16 cellular contexts compared by ENCODE assay signal in the genomic region with DNA sequence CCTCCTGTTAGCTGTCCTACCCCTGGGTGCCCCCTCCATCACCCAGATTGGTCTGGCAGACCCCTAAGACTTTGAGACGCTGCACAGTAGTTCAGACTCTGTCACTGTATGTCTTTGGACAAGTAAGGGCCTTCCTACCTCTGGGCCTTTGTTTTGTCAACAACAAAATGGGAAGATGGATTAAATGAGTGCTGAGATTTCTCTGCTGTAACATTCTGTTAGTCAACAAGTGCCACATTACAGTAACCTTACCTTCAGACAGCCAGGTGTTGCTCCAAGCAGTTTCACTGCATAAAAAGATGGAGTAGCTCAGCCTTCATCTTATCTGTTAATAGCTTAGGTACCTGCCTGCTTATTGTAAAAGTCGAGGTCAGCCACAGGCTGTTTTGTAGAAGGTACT. TPM values are rescaled to one million over a fixed set of nuclear protein-coding genes. Genes with fewer than 3 reads are reported as not detected.
DNase-seq lines count a peak whose midpoint lies in the region; ATAC-seq, FAIRE-seq and TF ChIP-seq lines count a peak whose summit lies in the region.
"Had no signal": no experiment of that assay in that cellular context is flagged by ENCODE, and none has a peak within 500 bp of the region (broad histone marks: within the 10 kb centered on the region; RNA-seq: fewer than 3 reads in every experiment).

No MANE protein-coding gene starts in this region.

- in situ Hi-C loops in HepG2 (cut with HindIII; ENCODE audit: extremely low pct_ligation_motif_present, low pct_unique_long_range_greater_than_20kb), result no loop called here

- no peak overlapping the region for H3K4me3 Mint-ChIP-seq in nephron progenitor cell
- H3K4me3 Mint-ChIP-seq: T-helper 2 cell treated with Interferon-gamma antibody and Interleukin-4, amounts not matched to agents 5 μg/mL and 100 μg/mL, for 36 hours had no signal

- CTCF ChIA-PET in HepG2 (lab: Yijun Ruan, JAX; ENCODE audit: low intra/inter-chr PET ratio, low total read pairs), result no interaction called here
- CTCF ChIA-PET in A673 (lab: Charles Lee), result interaction anchor here (0.5 kb wide), 1 partner anchor 35 kb away, joined by 3 read pairs; no protein-coding TSS in a partner anchor

- H3K9me3 Mint-ChIP-seq in nephron progenitor cell, result no peaks in the 10 kb centered on the region
- H3K9me3 Mint-ChIP-seq: T-helper 2 cell treated with Interferon-gamma antibody and Interleukin-4, amounts not matched to agents 5 μg/mL and 100 μg/mL, for 36 hours had no signal

- no peak for TF ChIP-seq RAD21 in HepG2 (CRISPR knock-in tag; IDR thresholded peaks at IDR 0.05)

- H3K27ac ChIP-seq in HepG2 (ENCODE audit: extremely low read length, insufficient read depth, low read length) (peak overlapping the region; percentile 5), right lobe of liver (peak overlapping the region in 1 of 3 donors; percentile 77), ascending aorta (peak overlapping the region; percentile 63 to 65), vagina (peak overlapping the region; percentile 61), A673 (ENCODE audit: low read depth, low read length, poor library complexity, severe bottlenecking) (no peak overlapping the region)

- peaks cover 66% of the 10 kb centered on the region for H3K4me1 Mint-ChIP-seq in nephron progenitor cell

- H3K4me3 ChIP-seq in HepG2 (replicated peaks in 1 of 3; ENCODE audit: insufficient read depth in 1 of 3, low read depth in 2 of 3, low read length in 3 of 3), result no peak overlapping the region
- no peak overlapping the region for H3K4me3 ChIP-seq in right lobe of liver
- H3K4me3 ChIP-seq in ascending aorta, result no peak overlapping the region
- H3K4me3 ChIP-seq in vagina, result no peak overlapping the region
- H3K4me3 ChIP-seq in A673 (ENCODE audit: low read depth, low read length, poor library complexity, severe bottlenecking), result no peak overlapping the region

- H3K9me3 ChIP-seq in HepG2 (ENCODE audit: low read length), result no peaks in the 10 kb centered on the region
- no peaks in the 10 kb centered on the region for H3K9me3 ChIP-seq in right lobe of liver
- H3K9me3 ChIP-seq in ascending aorta, result no peaks in the 10 kb centered on the region
- H3K9me3 ChIP-seq in vagina, result no peaks in the 10 kb centered on the region
- no peaks in the 10 kb centered on the region for H3K9me3 ChIP-seq in A673 (ENCODE audit: low read depth, low read length, poor library complexity, severe bottlenecking)

- TF ChIP-seq POLR2A in HepG2 (IDR thresholded peaks at IDR 0.05; ENCODE audit: insufficient read depth in 1 of 2, low read depth in 2 of 2, low read length in 2 of 2) (no peak), right lobe of liver (IDR thresholded peaks at IDR 0.05) (no peak), vagina (IDR thresholded peaks at IDR 0.05) (no peak)

- intact Hi-C loops in HepG2 (cut with micrococcal nuclease; ENCODE audit: unreplicated experiment) (loop anchor here (10.0 kb wide), 1 partner anchor 78 kb away; no protein-coding TSS in a partner anchor), right lobe of liver (cut with DNase I) (no loop called here), ascending aorta (cut with DNase I) (no loop called here), vagina (cut with DNase I) (no loop called here), A673 (cut with micrococcal nuclease; ENCODE audit: unreplicated experiment) (no loop called here)

- BruUV-seq in HepG2 (replicated peaks; lab: Mats Ljungman, UMichigan), result no TSS peak
- BruUV-seq in A673 (replicated peaks; lab: Mats Ljungman, UMichigan), result no TSS peak

- peak overlapping the region; percentile 6 for H3K27ac Mint-ChIP-seq in nephron progenitor cell
- H3K27ac Mint-ChIP-seq: T-helper 2 cell treated with Interferon-gamma antibody and Interleukin-4, amounts not matched to agents 5 μg/mL and 100 μg/mL, for 36 hours had no signal

- DNase-seq in HepG2 (ENCODE audit: low spot score), result no peak
- DNase-seq in right lobe of liver, result no peak
- no peak for DNase-seq in ascending aorta (ENCODE audit: low spot score in 2 of 2)
- no peak for DNase-seq in nephron progenitor cell
- no peak for DNase-seq in vagina (ENCODE audit: extremely low spot score in 2 of 2)
- DNase-seq in A673 (ENCODE audit: low spot score), result no peak
- no peak for DNase-seq in NCI-H2107 treated with DMSO at 0.1 percent for 48 hours (lab: John Stamatoyannopoulos, UW; ENCODE audit: unreplicated experiment)
- no peak for DNase-seq in NCI-H1105 treated with DMSO at 0.1 percent for 48 hours (lab: John Stamatoyannopoulos, UW)
- DNase-seq: activated CD4-positive, alpha-beta T cell treated with anti-CD3 and anti-CD28 coated beads for 48 hours; activated T-cell treated with anti-CD3 and anti-CD28 coated beads, Interleukin-2, amount 50 U/mL, for 1 hour; islet precursor cell; midbrain; NCI-H748 treated with DMSO at 0.1 percent for 48 hours had no signal

- H3K4me2 ChIP-seq in HepG2 (ENCODE audit: low read depth, low read length), result peak overlapping the region; percentile 54; the same call in 1 of the 2 replicates

- TF ChIP-seq CTCF in HepG2 (CRISPR knock-in tag; IDR thresholded peaks at IDR 0.05) (no peak), right lobe of liver (IDR thresholded peaks at IDR 0.05) (no peak), ascending aorta (IDR thresholded peaks at IDR 0.05) (no peak), nephron progenitor cell (IDR thresholded peaks at IDR 0.05) (no peak), vagina (IDR thresholded peaks at IDR 0.05) (no peak), A673 (conservative IDR thresholded peaks at IDR 0.05; ENCODE audit: low read depth, low read length) (no peak)

- H3K27me3 Mint-ChIP-seq in nephron progenitor cell (ENCODE audit: low read depth, poor library complexity), result no peaks in the 10 kb centered on the region

- no peak for FAIRE-seq in HepG2 (lab: Jason Lieb, UNC)
- FAIRE-seq: colon, HTR-8/SVneo had no signal

- POLR2A ChIA-PET in HepG2 (lab: Yijun Ruan, JAX), result interaction anchor here (1.3 to 7.1 kb wide), 3 partner anchors 8 to 15 kb away, joined by 5 to 140 read pairs (median 6); a partner anchor contains a TSS
- POLR2A ChIA-PET in A673 (lab: Charles Lee; ENCODE audit: low non-redundant PET), result no interaction called here

- H4K20me1 ChIP-seq in HepG2 (ENCODE audit: insufficient read depth, low read length), result peaks cover 34% of the 10 kb centered on the region

- no peak for TF ChIP-seq EP300 in HepG2 (IDR thresholded peaks at IDR 0.05; ENCODE audit: low read depth in 2 of 2, low read length in 2 of 2)
- 0 out of 2 replicates have a peak, but pooled peaks have one; percentile 22 for TF ChIP-seq EP300 in HepG2 (CRISPR knock-in tag; IDR thresholded peaks at IDR 0.05; ENCODE audit: borderline replicate concordance)

- ATAC-seq in HepG2 (no peak), right lobe of liver (no peak)

- 86% methylated on average over 2 of the region's 2 CpGs for WGBS in HepG2 (ENCODE audit: low lambda C conversion rate)
- 67% methylated on average over 2 of the region's 2 CpGs for WGBS in right lobe of liver (ENCODE audit: insufficient coverage, low coverage, low lambda C conversion rate, missing lambda C conversion rate)

- H3K4me1 ChIP-seq in HepG2 (ENCODE audit: insufficient read depth, low read length), result peaks cover 60% of the 10 kb centered on the region
- H3K4me1 ChIP-seq in right lobe of liver, result peaks cover 0 to 45% (median 14%) of the 10 kb centered on the region in 4 donors
- H3K4me1 ChIP-seq in ascending aorta, result peaks cover 3 to 59% of the 10 kb centered on the region in 2 donors
- H3K4me1 ChIP-seq in vagina, result peaks cover 96% of the 10 kb centered on the region
- peaks cover 38% of the 10 kb centered on the region for H3K4me1 ChIP-seq in A673 (ENCODE audit: insufficient read depth, low read length, poor library complexity, severe bottlenecking)

- H2AFZ ChIP-seq in HepG2 (ENCODE audit: low read length), result no peak overlapping the region

- H3K36me3 ChIP-seq in HepG2 (replicated peaks in 1 of 2; ENCODE audit: control insufficient read depth in 1 of 2, insufficient read depth in 2 of 2, low read length in 2 of 2) (peaks cover 4 to 7% of the 10 kb centered on the region in 2 experiments; a peak in 2 of 5 replicates), right lobe of liver (no peaks in the 10 kb centered on the region), ascending aorta (peaks cover 0 to 4% of the 10 kb centered on the region in 2 donors), vagina (no peaks in the 10 kb centered on the region), A673 (ENCODE audit: insufficient read depth, low read length, poor library complexity, severe bottlenecking) (no peaks in the 10 kb centered on the region)

- H3K27me3 ChIP-seq in HepG2 (ENCODE audit: control insufficient read depth in 1 of 2, insufficient read depth in 2 of 2, low read length in 2 of 2) (no peaks in the 10 kb centered on the region), right lobe of liver (no peaks in the 10 kb centered on the region), ascending aorta (no peaks in the 10 kb centered on the region), vagina (no peaks in the 10 kb centered on the region), A673 (replicated peaks; ENCODE audit: insufficient read depth, low read depth, low read length, poor library complexity) (no peaks in the 10 kb centered on the region)

- H3K36me3 Mint-ChIP-seq in nephron progenitor cell (ENCODE audit: low read depth), result peaks cover 7% of the 10 kb centered on the region

- H3K9ac ChIP-seq in HepG2 (ENCODE audit: insufficient read depth, low read depth, low read length), result no peak overlapping the region

- peaks cover 67% of the 10 kb centered on the region for H3K79me2 ChIP-seq in HepG2 (ENCODE audit: insufficient read depth, low read length)

RNA-seq across cellular contexts. Expression of a gene that starts 16.0 kb away (rescaled TPM):
- total RNA-seq in HepG2 (2016; rRNA removed; fragmentation: Illumina TruSeq; extraction: Trizol) (40.1 and 55.7 TPM in 2 replicates), right lobe of liver (10 to 100 TPM; 21.0 to 40.8 (median 28.3) TPM), ascending aorta (42.8 TPM), vagina (95.5 TPM), A673 (2021) (68.5 and 68.9 TPM in 2 replicates)
- 21.5 and 22.5 TPM in 2 replicates for total RNA-seq in HepG2 (2016; cell fraction: cytosol; rRNA removed; fragmentation: Illumina TruSeq; extraction: Trizol; ENCODE audit: low read depth)
- 38.1 and 49.5 TPM in 2 replicates for total RNA-seq in HepG2 (2016; cell fraction: insoluble cytoplasmic fraction; rRNA removed; fragmentation: Illumina TruSeq; extraction: Trizol)
- total RNA-seq in HepG2 (2016; cell fraction: membrane; rRNA removed; fragmentation: Illumina TruSeq; extraction: Trizol), result 48.4 and 51.3 TPM in 2 replicates
- 20.3 and 20.7 TPM in 2 replicates for total RNA-seq in HepG2 (2016; cell fraction: nucleus; rRNA removed; fragmentation: Illumina TruSeq; extraction: Trizol)
- 45.6 and 53.3 TPM in 2 replicates for polyA plus RNA-seq in HepG2 (2011; rRNA removed)
- 41.0 and 57.4 TPM in 2 replicates for polyA plus RNA-seq in HepG2 (2011; cell fraction: cytosol; rRNA removed)
- polyA plus RNA-seq in HepG2 (2011; cell fraction: nucleus; rRNA removed), result 16.8 and 22.7 TPM in 2 replicates
- polyA plus RNA-seq in HepG2 (2012), result 89.7 and 106 TPM in 2 replicates
- polyA plus RNA-seq in HepG2 (2016; cell fraction: cytosol; fragmentation: Illumina TruSeq; extraction: Trizol; ENCODE audit: low read depth), result 70.9 and 93.4 TPM in 2 replicates
- polyA plus RNA-seq in HepG2 (2016; cell fraction: insoluble cytoplasmic fraction; fragmentation: Illumina TruSeq; extraction: Trizol; ENCODE audit: low read depth), result 148 and 160 TPM in 2 replicates
- 107 and 129 TPM in 2 replicates for polyA plus RNA-seq in HepG2 (2016; cell fraction: membrane; fragmentation: Illumina TruSeq; extraction: Trizol; ENCODE audit: low read depth)
- 88.7 and 93.2 TPM in 2 replicates for polyA plus RNA-seq in HepG2 (2016; cell fraction: nucleus; fragmentation: Illumina TruSeq; extraction: Trizol; ENCODE audit: insufficient read depth, low read depth)
- 12.1 and 18.5 TPM in 2 replicates for polyA minus RNA-seq in HepG2 (2011; rRNA and poly(A)+ RNA removed; ENCODE audit: low replicate concordance)
- polyA minus RNA-seq in HepG2 (2011; cell fraction: cytosol; rRNA and poly(A)+ RNA removed), result 23.5 and 28.2 TPM in 2 replicates
- 9.5 and 11.8 TPM in 2 replicates for polyA minus RNA-seq in HepG2 (2011; cell fraction: nucleus; rRNA and poly(A)+ RNA removed)
